18 cellular contexts compared by ENCODE assay signal in genomic region chr2:38163006-38163405, GRCh38.
DNase-seq lines count a peak whose midpoint lies in the region; ATAC-seq, FAIRE-seq and TF ChIP-seq lines count a peak whose summit lies in the region.
"Had no signal": no experiment of that assay in that cellular context is flagged by ENCODE, and none has a peak within 500 bp of the region (broad histone marks: within the 10 kb centered on the region; RNA-seq: fewer than 3 reads in every experiment).

No MANE protein-coding gene starts in this region.

- no peak for FAIRE-seq in keratinocyte (lab: Jason Lieb, UNC)
- FAIRE-seq: H1 had no signal

- H3K4me1 ChIP-seq in OCI-LY3 (ENCODE audit: low read length), result peaks cover 16% of the 10 kb centered on the region
- H3K4me1 ChIP-seq in keratinocyte (ENCODE audit: control insufficient read depth, extremely low read depth, insufficient read depth, low read length), result peaks cover 1% of the 10 kb centered on the region
- H3K4me1 ChIP-seq: SJCRH30 had no signal

- H3K9ac ChIP-seq in OCI-LY3 (ENCODE audit: low read length) (no peak overlapping the region), keratinocyte (ENCODE audit: control insufficient read depth, extremely low read depth, insufficient read depth, low read length) (no peak overlapping the region)

- H3K79me2 ChIP-seq in OCI-LY3 (ENCODE audit: low read length) (no peaks in the 10 kb centered on the region), keratinocyte (ENCODE audit: control insufficient read depth, insufficient read depth, low read length) (no peaks in the 10 kb centered on the region)

- H3K27ac ChIP-seq in OCI-LY3 (ENCODE audit: low read length), result no peak overlapping the region
- no peak overlapping the region for H3K27ac ChIP-seq in keratinocyte (ENCODE audit: control insufficient read depth, insufficient read depth, low read length)
- H3K27ac ChIP-seq: C4-2B, neutrophil, SJCRH30, thoracic aorta had no signal

- H3K36me3 ChIP-seq in OCI-LY3 (replicated peaks; ENCODE audit: low read depth, low read length) (no peaks in the 10 kb centered on the region), keratinocyte (ENCODE audit: control insufficient read depth in 2 of 2, extremely low read depth in 1 of 2, insufficient read depth in 2 of 2, low read length in 2 of 2) (no peaks in the 10 kb centered on the region)
- H3K36me3 ChIP-seq: neutrophil, SJCRH30, thoracic aorta had no signal

- H3K4me2 ChIP-seq in OCI-LY3 (ENCODE audit: low read length) (no peak overlapping the region), keratinocyte (ENCODE audit: control insufficient read depth, extremely low read depth, insufficient read depth, low read depth, low read length) (no peak overlapping the region)

- TF ChIP-seq CTCF in GM12865 (IDR thresholded peaks at IDR 0.05; ENCODE audit: insufficient read depth, low read depth, low read length, missing control alignments), result no peak
- peak; percentile 17; the same call in 1 of the 2 replicates for TF ChIP-seq CTCF in OCI-LY3 (IDR thresholded peaks at IDR 0.05; ENCODE audit: low read depth, low read length)
- peak; percentile 22 to 42 (median 24) for TF ChIP-seq CTCF in keratinocyte (optimal IDR thresholded peaks at IDR 0.05 in 1 of 3, IDR thresholded peaks at IDR 0.05 in 1 of 3, conservative IDR thresholded peaks at IDR 0.05 in 1 of 3; ENCODE audit: extremely low read depth in 1 of 3, insufficient read depth in 2 of 3, low read length in 3 of 3)

- H3K27me3 ChIP-seq in OCI-LY3 (ENCODE audit: low read depth, low read length) (peaks cover 9% of the 10 kb centered on the region), keratinocyte (ENCODE audit: control insufficient read depth, extremely low read depth, insufficient read depth, low read length) (no peaks in the 10 kb centered on the region)

- DNase-seq in NCI-H2171 treated with DMSO at 0.1 percent for 48 hours (lab: John Stamatoyannopoulos, UW) (peak; percentile 21), NCI-H2171 (lab: John Stamatoyannopoulos, UW) (no peak), GM12865 (ENCODE audit: low read depth) (peak; percentile 29), keratinocyte (ENCODE audit: low read depth, low spot score) (no peak), NCI-H2107 (lab: John Stamatoyannopoulos, UW) (no peak), T-helper 2 cell (no peak)
- DNase-seq: activated CD4-positive, alpha-beta T cell treated with anti-CD3 and anti-CD28 coated beads for 1 hour; amygdala; central memory CD4-positive, alpha-beta T cell; DMS153; left colon; SJCRH30 had no signal

- no peak overlapping the region for H3K4me3 ChIP-seq in GM12865 (ENCODE audit: low read depth, low read length)
- no peak overlapping the region for H3K4me3 ChIP-seq in OCI-LY3 (ENCODE audit: low read length)
- no peak overlapping the region for H3K4me3 ChIP-seq in keratinocyte (ENCODE audit: control insufficient read depth in 2 of 3, extremely low read depth in 1 of 3, insufficient read depth in 2 of 3, low read depth in 1 of 3, low read length in 3 of 3)
- H3K4me3 ChIP-seq: SJCRH30, thoracic aorta had no signal

- H2AFZ ChIP-seq in OCI-LY3 (ENCODE audit: low read depth, low read length) (no peak overlapping the region), keratinocyte (ENCODE audit: control insufficient read depth, low read length) (no peak overlapping the region)

- dilution Hi-C loops in keratinocyte (cut with MboI; ENCODE audit: extremely low pct_ligation_motif_present, low sequenced_read_pairs), result no loop called here

- no peaks in the 10 kb centered on the region for H4K20me1 ChIP-seq in OCI-LY3 (ENCODE audit: insufficient read depth, low read length)
- H4K20me1 ChIP-seq in keratinocyte (ENCODE audit: control insufficient read depth, extremely low read depth, insufficient read depth, low read length), result no peaks in the 10 kb centered on the region

- ATAC-seq in GM19351 (IDR thresholded peaks at IDR 0.05; ENCODE audit: unreplicated experiment), result no peak
- ATAC-seq: left colon had no signal

- H3K9me3 ChIP-seq in OCI-LY3 (ENCODE audit: insufficient read depth, low read length), result no peaks in the 10 kb centered on the region
- no peaks in the 10 kb centered on the region for H3K9me3 ChIP-seq in keratinocyte (ENCODE audit: control insufficient read depth, low read depth, low read length)
- H3K9me3 ChIP-seq: neutrophil, SJCRH30, thoracic aorta had no signal

- H3K9me1 ChIP-seq in keratinocyte (ENCODE audit: control insufficient read depth, extremely low read depth, insufficient read depth, low read length), result no peaks in the 10 kb centered on the region

Comparison
In these comparisons a context has a peak if more than half of its experiments do, and no peak if none do; other contexts are left out.
1. DNase-seq: peak in NCI-H2171 treated with DMSO at 0.1 percent for 48 hours (single experiment) and GM12865 (single experiment); none in NCI-H2171 (single experiment), keratinocyte (single experiment), NCI-H2107 (single experiment) and T-helper 2 cell (0 of 5).